In the genomic region with DNA sequence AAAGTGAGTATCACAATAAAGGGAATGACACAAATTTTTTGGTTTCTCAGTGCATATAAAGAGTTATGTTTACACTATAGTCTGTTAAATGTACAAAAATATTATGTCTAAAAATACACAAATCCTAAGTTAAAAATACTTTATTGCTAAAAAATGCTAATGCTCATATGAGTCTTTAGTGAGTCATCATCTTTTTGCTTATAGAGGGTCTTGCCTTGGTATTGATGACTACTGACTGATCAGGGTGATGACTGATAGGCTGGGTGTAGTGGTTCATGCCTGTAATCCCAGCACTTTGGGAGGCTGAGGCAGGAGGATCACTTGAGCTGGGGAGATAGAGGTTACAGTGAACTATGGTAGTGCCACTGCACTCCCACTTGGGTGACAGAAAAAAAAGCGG, we compare ENCODE assay signal across 17 cellular contexts. TPM values are rescaled to one million over a fixed set of nuclear protein-coding genes. Genes with fewer than 3 reads are reported as not detected.
DNase-seq lines count a peak whose midpoint lies in the region; ATAC-seq and TF ChIP-seq lines count a peak whose summit lies in the region.
"Had no signal": no experiment of that assay in that cellular context is flagged by ENCODE, and none has a peak within 500 bp of the region (broad histone marks: within the 10 kb centered on the region; RNA-seq: fewer than 3 reads in every experiment).

No MANE protein-coding gene starts in this region.

- H3K27me3 Mint-ChIP-seq in activated naive CD8-positive, alpha-beta T cell treated with anti-CD3 and anti-CD28 coated beads, Interleukin-2, amount 50 U/mL, for 24 hours: no peaks in the 10 kb centered on the region
- H3K27me3 Mint-ChIP-seq in activated naive CD8-positive, alpha-beta T cell treated with anti-CD3 and anti-CD28 coated beads for 36 hours: no peaks in the 10 kb centered on the region
- H3K27me3 Mint-ChIP-seq in HFFc6 (ENCODE audit: insufficient read depth) (no peaks in the 10 kb centered on the region), MCF 10A (ENCODE audit: insufficient read depth, unreplicated experiment) (no peaks in the 10 kb centered on the region)
- H3K27me3 Mint-ChIP-seq: CD8-positive, alpha-beta memory T cell had no signal

- H3K27ac ChIP-seq in fibroblast of lung (ENCODE audit: insufficient read depth, low read length): no peak overlapping the region
- H3K27ac ChIP-seq: BLaER1, KMS-11 had no signal

- H3K9me3 Mint-ChIP-seq in activated naive CD8-positive, alpha-beta T cell treated with anti-CD3 and anti-CD28 coated beads, Interleukin-2, amount 50 U/mL, for 24 hours: no peaks in the 10 kb centered on the region
- no peaks in the 10 kb centered on the region for H3K9me3 Mint-ChIP-seq in activated naive CD8-positive, alpha-beta T cell treated with anti-CD3 and anti-CD28 coated beads for 36 hours
- H3K9me3 Mint-ChIP-seq in HFFc6 (no peaks in the 10 kb centered on the region), MCF 10A (ENCODE audit: unreplicated experiment) (no peaks in the 10 kb centered on the region)
- H3K9me3 Mint-ChIP-seq: CD8-positive, alpha-beta memory T cell had no signal

- no peaks in the 10 kb centered on the region for H3K27me3 ChIP-seq in fibroblast of lung (ENCODE audit: control insufficient read depth, insufficient read depth, low read length)
- H3K27me3 ChIP-seq: BLaER1 had no signal

- POLR2A ChIA-PET in MCF 10A (lab: Yijun Ruan, JAX): no interaction called here

- no TSS peak for BruUV-seq in MCF 10A (replicated peaks; lab: Mats Ljungman, UMichigan)

- no peak overlapping the region for H3K4me3 Mint-ChIP-seq in activated naive CD8-positive, alpha-beta T cell treated with anti-CD3 and anti-CD28 coated beads, Interleukin-2, amount 50 U/mL, for 24 hours
- no peak overlapping the region for H3K4me3 Mint-ChIP-seq in activated naive CD8-positive, alpha-beta T cell treated with anti-CD3 and anti-CD28 coated beads for 36 hours
- H3K4me3 Mint-ChIP-seq in HFFc6 (no peak overlapping the region), MCF 10A (ENCODE audit: unreplicated experiment) (no peak overlapping the region)
- H3K4me3 Mint-ChIP-seq: CD8-positive, alpha-beta memory T cell had no signal

- ATAC-seq in activated naive CD8-positive, alpha-beta T cell treated with anti-CD3 and anti-CD28 coated beads, Interleukin-2, amount 50 U/mL, for 24 hours: peak; percentile 40
- ATAC-seq: HCT116 had no signal

- no peaks in the 10 kb centered on the region for H4K20me1 ChIP-seq in fibroblast of lung (ENCODE audit: control insufficient read depth, extremely low read depth, insufficient read depth, low read length)
- H4K20me1 ChIP-seq: BLaER1 had no signal

- no peak for DNase-seq in activated naive CD8-positive, alpha-beta T cell treated with anti-CD3 and anti-CD28 coated beads, Interleukin-2, amount 50 U/mL, for 24 hours
- DNase-seq in activated naive CD8-positive, alpha-beta T cell treated with anti-CD3 and anti-CD28 coated beads for 36 hours: no peak
- DNase-seq in HFFc6: no peak
- peak in 1 of 2 donors; percentile 5 for DNase-seq in fibroblast of lung (ENCODE audit: low read depth in 2 of 2)
- DNase-seq in OCI-M2 (lab: John Stamatoyannopoulos, UW; ENCODE audit: unreplicated experiment): no peak
- DNase-seq in posterior vena cava (ENCODE audit: low spot score): no peak
- no peak for DNase-seq in MCF 10A (ENCODE audit: unreplicated experiment)
- DNase-seq: 8988T; AML-193; Caco-2; CD8-positive, alpha-beta memory T cell; DMS 273 treated with DMSO at 0.1 percent for 48 hours; DMS79; GF-D8 had no signal

- H3K27ac Mint-ChIP-seq in activated naive CD8-positive, alpha-beta T cell treated with anti-CD3 and anti-CD28 coated beads, Interleukin-2, amount 50 U/mL, for 24 hours: no peak overlapping the region
- no peak overlapping the region for H3K27ac Mint-ChIP-seq in activated naive CD8-positive, alpha-beta T cell treated with anti-CD3 and anti-CD28 coated beads for 36 hours
- H3K27ac Mint-ChIP-seq in HFFc6 (peak overlapping the region; percentile 70), MCF 10A (ENCODE audit: low read depth, unreplicated experiment) (no peak overlapping the region)
- H3K27ac Mint-ChIP-seq: CD8-positive, alpha-beta memory T cell had no signal

- peaks cover 4% of the 10 kb centered on the region for H3K4me1 Mint-ChIP-seq in activated naive CD8-positive, alpha-beta T cell treated with anti-CD3 and anti-CD28 coated beads, Interleukin-2, amount 50 U/mL, for 24 hours
- H3K4me1 Mint-ChIP-seq in activated naive CD8-positive, alpha-beta T cell treated with anti-CD3 and anti-CD28 coated beads for 36 hours: no peaks in the 10 kb centered on the region
- H3K4me1 Mint-ChIP-seq in HFFc6 (ENCODE audit: low read depth): peaks cover 60% of the 10 kb centered on the region
- H3K4me1 Mint-ChIP-seq in MCF 10A (ENCODE audit: insufficient read depth, unreplicated experiment): no peaks in the 10 kb centered on the region
- H3K4me1 Mint-ChIP-seq: CD8-positive, alpha-beta memory T cell had no signal

- no peaks in the 10 kb centered on the region for H3K79me2 ChIP-seq in fibroblast of lung (ENCODE audit: control insufficient read depth, insufficient read depth, low read length)

- CTCF ChIA-PET in MCF 10A (lab: Yijun Ruan, JAX): interaction anchor here (2.1 kb wide), 1 partner anchor 134 kb away, joined by 7 read pairs; no protein-coding TSS in a partner anchor

- peak overlapping the region; percentile 72 for H3K4me2 ChIP-seq in fibroblast of lung (ENCODE audit: extremely low read depth, insufficient read depth, low read length)
- H3K4me2 ChIP-seq: BLaER1, KMS-11 had no signal

- peaks cover 26% of the 10 kb centered on the region for H3K36me3 Mint-ChIP-seq in activated naive CD8-positive, alpha-beta T cell treated with anti-CD3 and anti-CD28 coated beads, Interleukin-2, amount 50 U/mL, for 24 hours (ENCODE audit: low read depth)
- peaks cover 22% of the 10 kb centered on the region for H3K36me3 Mint-ChIP-seq in activated naive CD8-positive, alpha-beta T cell treated with anti-CD3 and anti-CD28 coated beads for 36 hours
- H3K36me3 Mint-ChIP-seq in HFFc6 (ENCODE audit: low read depth) (peaks cover 37% of the 10 kb centered on the region), MCF 10A (ENCODE audit: insufficient read depth, unreplicated experiment) (peaks cover 6% of the 10 kb centered on the region)

- H2AFZ ChIP-seq in fibroblast of lung (ENCODE audit: low read length): no peak overlapping the region

- TF ChIP-seq CTCF in HFFc6 (IDR thresholded peaks at IDR 0.05) (no peak), fibroblast of lung (conservative IDR thresholded peaks at IDR 0.05 in 1 of 2, IDR thresholded peaks at IDR 0.05 in 1 of 2; ENCODE audit: low read depth in 1 of 2, low read length in 2 of 2) (no peak), MCF 10A (IDR thresholded peaks at IDR 0.05; ENCODE audit: unreplicated experiment) (no peak)

- H3K4me3 ChIP-seq in fibroblast of lung (replicated peaks in 1 of 4; ENCODE audit: control extremely low read depth in 1 of 4, insufficient read depth in 1 of 4, low read depth in 3 of 4, low read length in 4 of 4): no peak overlapping the region
- H3K4me3 ChIP-seq: BLaER1 had no signal

- no peaks in the 10 kb centered on the region for H3K9me3 ChIP-seq in fibroblast of lung (ENCODE audit: control insufficient read depth, insufficient read depth, low read depth, low read length)
- H3K9me3 ChIP-seq: BLaER1, Caco-2 had no signal

- intact Hi-C loops in posterior vena cava (cut with DNase I) (no loop called here), MCF 10A (cut with micrococcal nuclease) (no loop called here)

- H3K4me1 ChIP-seq in fibroblast of lung (ENCODE audit: control insufficient read depth, extremely low read depth, insufficient read depth, low read length): no peaks in the 10 kb centered on the region
- H3K4me1 ChIP-seq: BLaER1, Caco-2 had no signal

- no peaks in the 10 kb centered on the region for H3K36me3 ChIP-seq in fibroblast of lung (ENCODE audit: control insufficient read depth, insufficient read depth, low read length)

- no peak overlapping the region for H3K9ac ChIP-seq in fibroblast of lung (ENCODE audit: insufficient read depth, low read length)
- H3K9ac ChIP-seq: BLaER1, KMS-11 had no signal

RNA-seq across cellular contexts. Expression of a gene that starts 12.9 kb away (rescaled TPM):
- total RNA-seq in activated naive CD8-positive, alpha-beta T cell treated with anti-CD3 and anti-CD28 coated beads for 36 hours: 10 to 100 TPM; 43.3 to 43.5 TPM
- 10 to 100 TPM in 5 of 6 experiments, 1 to 10 TPM in 1; 9.8 to 25.7 (median 23.8) TPM for total RNA-seq in HFFc6 (2021; fragmentation: NEBNext Ultra II Directional; extraction: Animal tissue kit (Norgen Biotek cat#: 25700))
- total RNA-seq in fibroblast of lung: 0.51 and 4.6 TPM in 2 replicates
- 6.5 and 20.7 TPM in 2 replicates for polyA plus RNA-seq in fibroblast of lung
- polyA plus RNA-seq in fibroblast of lung (2012): 4.1 and 16.1 TPM in 2 replicates
- not detected in 2 replicates for polyA minus RNA-seq in fibroblast of lung (ENCODE audit: low replicate concordance)
- under 1 TPM; 0.56 to 0.57 TPM for total RNA-seq in posterior vena cava
- 14.7 and 23.8 TPM in 2 replicates for total RNA-seq in MCF 10A (2022)
